Comparison of ENCODE assay signal across 9 cellular contexts in the genomic region with DNA sequence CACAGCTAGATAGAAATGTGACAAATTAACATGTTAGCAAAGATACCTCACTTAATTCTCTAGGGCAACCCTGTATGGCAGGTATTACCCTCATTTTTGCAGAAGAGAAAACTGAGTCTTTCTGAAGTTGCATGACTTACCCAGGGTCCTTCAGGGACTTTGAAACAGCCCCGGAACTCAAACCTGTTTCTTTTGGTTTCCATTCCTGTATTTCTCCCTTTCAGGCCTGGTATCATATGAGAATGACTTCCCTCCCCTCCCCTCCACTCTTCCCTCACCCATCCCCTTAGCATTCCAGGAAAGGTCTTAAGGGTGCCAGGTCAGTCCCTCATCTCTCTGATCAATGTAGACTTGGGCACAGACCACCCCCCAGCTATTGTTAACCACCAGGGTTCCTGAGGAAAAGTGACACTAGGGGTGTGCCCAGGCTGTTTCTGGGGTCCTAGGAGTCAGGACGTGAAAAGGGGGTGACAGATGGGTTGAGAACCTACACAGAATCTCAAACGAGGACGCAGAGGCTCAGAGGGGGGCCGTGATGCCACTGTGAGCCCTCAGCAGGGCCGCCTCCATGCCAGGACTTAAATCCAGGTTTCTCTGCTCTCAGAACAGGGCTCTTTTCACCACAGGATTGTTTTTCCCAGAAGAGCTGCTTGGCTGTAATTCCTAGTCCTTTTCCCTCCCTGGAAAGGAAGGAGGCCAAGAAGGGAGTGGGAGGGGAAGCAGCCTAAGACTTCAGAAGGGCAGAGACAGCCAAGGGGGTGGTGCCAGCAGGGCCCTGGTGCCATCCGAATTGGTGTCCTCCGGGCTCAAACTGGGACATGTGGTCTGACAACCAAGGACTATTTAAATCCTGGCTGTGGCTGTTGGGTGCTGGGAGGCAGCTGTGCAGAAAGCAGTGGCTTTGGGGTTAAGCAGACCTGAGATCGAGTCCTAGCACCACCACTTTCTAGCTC. TPM values are rescaled to one million over a fixed set of nuclear protein-coding genes. Genes with fewer than 3 reads are reported as not detected.
DNase-seq lines count a peak whose midpoint lies in the region; ATAC-seq, FAIRE-seq and TF ChIP-seq lines count a peak whose summit lies in the region.
"Had no signal": no experiment of that assay in that cellular context is flagged by ENCODE, and none has a peak within 500 bp of the region (broad histone marks: within the 10 kb centered on the region; RNA-seq: fewer than 3 reads in every experiment).

No MANE protein-coding gene starts in this region.

- H3K9me3 ChIP-seq in IMR-90 (ENCODE audit: control insufficient read depth, insufficient read depth, low read length) (no peaks in the 10 kb centered on the region), kidney (ENCODE audit: control insufficient read depth in 1 of 2, low read length in 2 of 2) (no peaks in the 10 kb centered on the region), stomach (no peaks in the 10 kb centered on the region)

- H3K79me1 ChIP-seq in IMR-90 (ENCODE audit: low read depth in 1 of 2, low read length in 2 of 2): peaks cover 0 to 18% of the 10 kb centered on the region in 2 experiments; a peak in 1 of 4 replicates

- peaks cover 2% of the 10 kb centered on the region for H3K36me3 Mint-ChIP-seq in activated naive CD8-positive, alpha-beta T cell treated with anti-CD3 and anti-CD28 coated beads, Interleukin-2, amount 50 U/mL, for 24 hours (ENCODE audit: low read depth)

- TF ChIP-seq CTCF in IMR-90 (conservative IDR thresholded peaks at IDR 0.05; ENCODE audit: low read depth, low read length) (no peak), kidney (IDR thresholded peaks at IDR 0.05; ENCODE audit: borderline replicate concordance, extremely low read depth, insufficient read depth) (no peak), stomach (IDR thresholded peaks at IDR 0.05) (no peak)

- H3K4ac ChIP-seq in IMR-90 (ENCODE audit: low read depth, low read length): 0 out of 2 replicates have a peak overlapping the region, but pooled peaks have one; percentile 5

- dilution Hi-C loops in IMR-90 (cut with HindIII; ENCODE audit: low sequenced_read_pairs, unreplicated experiment): no loop called here

- no peak overlapping the region for H3K4me3 ChIP-seq in IMR-90 (ENCODE audit: insufficient read depth, low read depth, low read length)
- H3K4me3 ChIP-seq in kidney (ENCODE audit: low read length in 2 of 2): no peak overlapping the region
- no peak overlapping the region for H3K4me3 ChIP-seq in stomach

- H3K18ac ChIP-seq in IMR-90 (ENCODE audit: low read depth, low read length): no peak overlapping the region

- no peak overlapping the region; the same call in 1 of the 2 replicates for H3K27ac ChIP-seq in IMR-90 (ENCODE audit: insufficient read depth, low read length)
- H3K27ac ChIP-seq in kidney (ENCODE audit: low read depth in 2 of 2, low read length in 2 of 2): peak overlapping the region; percentile 53 to 89
- peak overlapping the region; percentile 39 to 99 (median 99) for H3K27ac ChIP-seq in stomach

- TF ChIP-seq RAD21 in IMR-90 (IDR thresholded peaks at IDR 0.05; ENCODE audit: low read length): no peak

- CTCF ChIA-PET in IMR-90 (lab: Yijun Ruan, JAX): no interaction called here

- peaks cover 18% of the 10 kb centered on the region for H4K20me1 ChIP-seq in IMR-90 (ENCODE audit: insufficient read depth, low read length)

- H2AFZ ChIP-seq in IMR-90 (replicated peaks; ENCODE audit: low read length, poor library complexity): peak overlapping the region; percentile 72

- no peak for ATAC-seq in IMR-90 (ENCODE audit: low read depth)
- no peak for ATAC-seq in activated naive CD8-positive, alpha-beta T cell treated with anti-CD3 and anti-CD28 coated beads, Interleukin-2, amount 50 U/mL, for 24 hours
- ATAC-seq in stimulated activated naive CD8-positive, alpha-beta T cell treated with anti-CD3 and anti-CD28 coated beads, Interleukin-15, Interleukin-2, amounts not matched to agents 100 U/mL and 50 U/mL, for 24 hours: no peak

- H3K9me3 Mint-ChIP-seq in activated naive CD8-positive, alpha-beta T cell treated with anti-CD3 and anti-CD28 coated beads, Interleukin-2, amount 50 U/mL, for 24 hours: no peaks in the 10 kb centered on the region

- POLR2A ChIA-PET in IMR-90 (lab: Charles Lee; ENCODE audit: unreplicated experiment): no interaction called here

- H3K4me1 ChIP-seq in IMR-90 (ENCODE audit: control insufficient read depth, insufficient read depth, low read length) (peaks cover 6% of the 10 kb centered on the region), kidney (ENCODE audit: control insufficient read depth in 1 of 2, insufficient read depth in 1 of 2, low read depth in 1 of 2, low read length in 2 of 2) (peaks cover 7 to 9% of the 10 kb centered on the region in 2 donors), stomach (peaks cover 28 to 46% (median 39%) of the 10 kb centered on the region in 4 donors)

- TF ChIP-seq EP300 in stomach (IDR thresholded peaks at IDR 0.05): no peak

- no peak overlapping the region for H2BK15ac ChIP-seq in IMR-90 (ENCODE audit: low read depth, low read length)

- no TSS peak for BruUV-seq in IMR-90 (replicated peaks; lab: Mats Ljungman, UMichigan)

- H3K27me3 Mint-ChIP-seq in activated naive CD8-positive, alpha-beta T cell treated with anti-CD3 and anti-CD28 coated beads, Interleukin-2, amount 50 U/mL, for 24 hours: no peaks in the 10 kb centered on the region

- H2AK5ac ChIP-seq in IMR-90 (ENCODE audit: low read depth, low read length): no peak overlapping the region; the same call in 1 of the 2 replicates

- H3K27me3 ChIP-seq in IMR-90 (ENCODE audit: control insufficient read depth, insufficient read depth, low read length) (no peaks in the 10 kb centered on the region), stomach (no peaks in the 10 kb centered on the region)

- H3K36me3 ChIP-seq in IMR-90 (ENCODE audit: control insufficient read depth, insufficient read depth, low read length) (no peaks in the 10 kb centered on the region), kidney (ENCODE audit: control insufficient read depth in 1 of 2, insufficient read depth in 2 of 2, low read length in 2 of 2) (no peaks in the 10 kb centered on the region), stomach (no peaks in the 10 kb centered on the region)

- H3K56ac ChIP-seq in IMR-90 (ENCODE audit: extremely low read depth, insufficient read depth, low read length): no peak overlapping the region

- no peak overlapping the region for H2BK120ac ChIP-seq in IMR-90 (ENCODE audit: low read depth, low read length)

- H3K27ac Mint-ChIP-seq in activated naive CD8-positive, alpha-beta T cell treated with anti-CD3 and anti-CD28 coated beads, Interleukin-2, amount 50 U/mL, for 24 hours: peak overlapping the region; percentile 33

- WGBS in IMR-90 (ENCODE audit: extremely low coverage in 2 of 2, insufficient read length in 1 of 2), 2 experiments: 67% methylated on average over 2 of the region's 9 CpGs; no CpG with 5 or more reads in 1 of the 2 experiments
- 27 to 50% (median 45%) methylated on average over 9 of the region's 9 CpGs for WGBS in stomach, 5 donors

- no peak overlapping the region for H3K4me3 Mint-ChIP-seq in activated naive CD8-positive, alpha-beta T cell treated with anti-CD3 and anti-CD28 coated beads, Interleukin-2, amount 50 U/mL, for 24 hours

- intact Hi-C loops in IMR-90 (cut with micrococcal nuclease): no loop called here
- intact Hi-C loops in kidney (cut with DNase I): no loop called here
- intact Hi-C loops in stomach (cut with DNase I; ENCODE audit: low total_unique reads): no loop called here

- H3K14ac ChIP-seq in IMR-90 (replicated peaks; ENCODE audit: low read depth, low read length): no peak overlapping the region

- in situ Hi-C loops in IMR-90 (cut with MboI; ENCODE audit: low sequenced_read_pairs): no loop called here

- 0 out of 2 replicates have a peak, but pooled peaks cover 3% of the 10 kb centered on the region for H3K9me1 ChIP-seq in IMR-90 (ENCODE audit: insufficient read depth, low read length)

- no peak overlapping the region for H3K4me2 ChIP-seq in IMR-90 (ENCODE audit: low read depth, low read length)

- FAIRE-seq in kidney (lab: Jason Lieb, UNC): no peak

- peak overlapping the region; percentile 33 for H2AK9ac ChIP-seq in IMR-90 (replicated peaks; ENCODE audit: low read depth, low read length, poor library complexity)

- H3K23ac ChIP-seq in IMR-90 (ENCODE audit: low read depth, low read length): no peak overlapping the region

- no peak overlapping the region for H4K91ac ChIP-seq in IMR-90 (ENCODE audit: insufficient read depth, low read depth, low read length)

- peak overlapping the region; percentile 45 for H4K5ac ChIP-seq in IMR-90 (ENCODE audit: low read depth, low read length)

- H2BK5ac ChIP-seq in IMR-90 (ENCODE audit: low read depth, low read length, poor library complexity, severe bottlenecking): no peak overlapping the region

- H4K8ac ChIP-seq in IMR-90 (ENCODE audit: low read depth in 2 of 2, low read length in 2 of 2): peak overlapping the region; percentile 49 to 74; a peak in 3 of 4 replicates

- peaks cover 37% of the 10 kb centered on the region for H3K4me1 Mint-ChIP-seq in activated naive CD8-positive, alpha-beta T cell treated with anti-CD3 and anti-CD28 coated beads, Interleukin-2, amount 50 U/mL, for 24 hours

- no peak overlapping the region for H2BK20ac ChIP-seq in IMR-90 (ENCODE audit: low read depth, low read length)

- H3K9ac ChIP-seq in IMR-90 (ENCODE audit: low read depth, low read length): no peak overlapping the region
- H3K9ac ChIP-seq in kidney (ENCODE audit: low read length in 2 of 2): no peak overlapping the region

- TF ChIP-seq POLR2A in IMR-90 (IDR thresholded peaks at IDR 0.05; ENCODE audit: low read depth, low read length): no peak
- no peak for TF ChIP-seq POLR2A in stomach (IDR thresholded peaks at IDR 0.05)

- DNase-seq in IMR-90 (no peak), kidney (no peak), stomach (no peak), NCI-H1092 (lab: John Stamatoyannopoulos, UW) (no peak), LoVo (ENCODE audit: low spot score) (no peak), NCI-H69 (lab: John Stamatoyannopoulos, UW) (no peak)
- DNase-seq in activated naive CD8-positive, alpha-beta T cell treated with anti-CD3 and anti-CD28 coated beads, Interleukin-2, amount 50 U/mL, for 24 hours: no peak
- DNase-seq in stimulated activated naive CD8-positive, alpha-beta T cell treated with anti-CD3 and anti-CD28 coated beads, Interleukin-15, Interleukin-2, amounts not matched to agents 100 U/mL and 50 U/mL, for 24 hours: no peak
- DNase-seq: activated CD4-positive, CD25-positive, alpha-beta regulatory T cell treated with anti-CD3 and anti-CD28 coated beads, Interleukin-2, amount 50 U/mL, for 72 hours had no signal

RNA-seq across cellular contexts. Expression of a gene that starts 2.1 kb away (rescaled TPM):
- total RNA-seq in IMR-90 (2012; rRNA removed) (7.5 and 7.9 TPM in 2 replicates), kidney (159 TPM), stomach (10 to 100 TPM; 47.0 to 82.1 (median 65.3) TPM)
- polyA plus RNA-seq in IMR-90 (2012; rRNA removed) (45.0 and 45.4 TPM in 2 replicates), kidney (ENCODE audit: insufficient read depth, low read depth, low replicate concordance) (23.9 TPM), stomach (10 to 100 TPM; 24.7 to 31.9 (median 25.7) TPM)
- 28.6 and 29.9 TPM in 2 replicates for polyA plus RNA-seq in IMR-90 (2012; cell fraction: cytosol; rRNA removed)
- 29.8 and 37.0 TPM in 2 replicates for polyA plus RNA-seq in IMR-90 (2012; cell fraction: nucleus; rRNA removed; ENCODE audit: low replicate concordance)
